Comparison of ENCODE assay signal across 8 cellular contexts in genomic region chr3:39177708-39178332, GRCh38. TPM values are rescaled to one million over a fixed set of nuclear protein-coding genes. Genes with fewer than 3 reads are reported as not detected.
DNase-seq lines count a peak whose midpoint lies in the region; ATAC-seq and TF ChIP-seq lines count a peak whose summit lies in the region.

No MANE protein-coding gene starts in this region.

- no peaks in the 10 kb centered on the region for H3K36me3 ChIP-seq in liver (ENCODE audit: control insufficient read depth in 4 of 4, insufficient read depth in 3 of 4, low read depth in 1 of 4, low read length in 3 of 4)

- H3K4me1 ChIP-seq in liver (ENCODE audit: control insufficient read depth in 4 of 4, insufficient read depth in 4 of 4, low read length in 3 of 4), result peaks cover 10 to 35% (median 24%) of the 10 kb centered on the region in 4 donors

- H3K9me3 ChIP-seq in liver (ENCODE audit: control insufficient read depth in 4 of 4, low read length in 3 of 4), result no peaks in the 10 kb centered on the region

- peak in 3 of 56 donors; percentile 17 to 36 (median 21) for TF ChIP-seq CTCF in dorsolateral prefrontal cortex (IDR thresholded peaks at IDR 0.05 in 54 of 56, conservative IDR thresholded peaks at IDR 0.05 in 2 of 56; ENCODE audit: low read depth in 1 of 56, partially characterized antibody in 56 of 56)
- TF ChIP-seq CTCF in liver (IDR thresholded peaks at IDR 0.05; ENCODE audit: low read depth, low read length, missing input control), result no peak

- under 1% methylated on average over 30 of the region's 32 CpGs for WGBS in liver

- H3K27ac ChIP-seq in dorsolateral prefrontal cortex, result peak overlapping the region; percentile 58 to 98 (median 92)
- H3K27ac ChIP-seq in liver (ENCODE audit: low read depth in 1 of 2, low read length in 2 of 2), result peak overlapping the region; percentile 87 to 91

- H3K4me3 ChIP-seq in dorsolateral prefrontal cortex, result peak overlapping the region; percentile 34 to 72 (median 60)
- H3K4me3 ChIP-seq in liver (ENCODE audit: low read depth in 1 of 3, low read length in 3 of 3), result peak overlapping the region; percentile 7 to 31 (median 30)

- H3K9ac ChIP-seq in liver (ENCODE audit: low read depth in 1 of 2, low read length in 2 of 2), result peak overlapping the region; percentile 58 to 94

- ATAC-seq in HG02840 (IDR thresholded peaks at IDR 0.05; ENCODE audit: low FRiP score, unreplicated experiment), result no peak

- H3K27me3 ChIP-seq in dorsolateral prefrontal cortex (no peaks in the 10 kb centered on the region), liver (ENCODE audit: control insufficient read depth in 4 of 4, insufficient read depth in 4 of 4, low read length in 3 of 4) (no peaks in the 10 kb centered on the region)

- DNase-seq in DMS153 treated with DMSO at 0.1 percent for 48 hours (lab: John Stamatoyannopoulos, UW; ENCODE audit: unreplicated experiment) (peak; percentile 3), HCEC 1CT (peak; percentile 92), NCI-H510A treated with DMSO at 0.1 percent for 48 hours (lab: John Stamatoyannopoulos, UW) (peak; percentile 40), dorsolateral prefrontal cortex (peak in 9 of 10 donors; percentile 40 to 84 (median 77))
- DNase-seq in activated CD4-positive, alpha-beta T cell treated with anti-CD3 and anti-CD28 coated beads, Interleukin-2, amount 50 U/mL, for 48 hours, result peak; percentile 78 to 83
- DNase-seq in stimulated activated CD4-positive, alpha-beta T cell treated with anti-CD3 and anti-CD28 coated beads, Interleukin-2, amount 100 ng/mL, for 4 hours (ENCODE audit: low read depth), result peak; percentile 79

- TF ChIP-seq RAD21 in liver (IDR thresholded peaks at IDR 0.05), result peak; percentile 18 to 52

- intact Hi-C loops in dorsolateral prefrontal cortex (cut with DNase I), result no loop called here

TF ChIP-seq in liver, 16 proteins besides CTCF, POLR2A, EP300 and RAD21:
- TF ChIP-seq MAX (IDR thresholded peaks at IDR 0.05) (no peak), YY1 (IDR thresholded peaks at IDR 0.05) (peak; percentile 12), HNF4G (IDR thresholded peaks at IDR 0.05) (peak; percentile 10), JUND (IDR thresholded peaks at IDR 0.05) (peak in 1 of 2 donors; percentile 49), HNF4A (conservative IDR thresholded peaks at IDR 0.05) (peak; percentile 49 to 52), FOXA1 (IDR thresholded peaks at IDR 0.05) (no peak), EGR1 (IDR thresholded peaks at IDR 0.05; ENCODE audit: low read depth in 2 of 2) (peak; percentile 47 to 59), NR2F2 (IDR thresholded peaks at IDR 0.05) (no peak), SP1 (IDR thresholded peaks at IDR 0.05) (peak; percentile 62), REST (IDR thresholded peaks at IDR 0.05) (peak; percentile 92), ZBTB33 (IDR thresholded peaks at IDR 0.05) (no peak), FOXA2 (IDR thresholded peaks at IDR 0.05) (no peak), TAF1 (conservative IDR thresholded peaks at IDR 0.05) (peak; percentile 62), GABPA (IDR thresholded peaks at IDR 0.05 in 1 of 2, conservative IDR thresholded peaks at IDR 0.05 in 1 of 2) (peak; percentile 67 to 76), RXRA (IDR thresholded peaks at IDR 0.05) (peak; percentile 47 to 49)
- TF ChIP-seq, protein P1, sequence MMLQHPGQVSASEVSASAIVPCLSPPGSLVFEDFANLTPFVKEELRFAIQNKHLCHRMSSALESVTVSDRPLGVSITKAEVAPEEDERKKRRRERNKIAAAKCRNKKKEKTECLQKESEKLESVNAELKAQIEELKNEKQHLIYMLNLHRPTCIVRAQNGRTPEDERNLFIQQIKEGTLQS (IDR thresholded peaks at IDR 0.05), result peak; percentile 49

RNA-seq across cellular contexts. Expression of gene XIRP1, which starts 14.6 kb away (rescaled TPM):
- total RNA-seq in dorsolateral prefrontal cortex, result under 1 TPM in 41 of 120 experiments, not detected in 79; 0.06 to 0.38 (median 0.17) TPM
- not detected for total RNA-seq in liver
- under 1 TPM in 1 of 2 donors, not detected in 1; 0.01 TPM for polyA plus RNA-seq in liver

RNA-seq across cellular contexts. Expression of gene CSRNP1, which starts 24.4 kb away (rescaled TPM):
- total RNA-seq in dorsolateral prefrontal cortex (10 to 100 TPM; 10.1 to 52.4 (median 18.1) TPM), liver (10 to 100 TPM in 1 of 2 donors, 1 to 10 TPM in 1; 4.7 to 19.3 TPM)
- polyA plus RNA-seq in liver, result 10 to 100 TPM in 1 of 2 donors, 1 to 10 TPM in 1; 8.7 to 12.8 TPM

Comparison
In these comparisons a context has a peak if more than half of its experiments do, and no peak if none do; other contexts are left out.
1. DNase-seq: peak in every context shown above with its lines; median percentile 92 in HCEC 1CT; 80 in activated CD4-positive, alpha-beta T cell treated with anti-CD3 and anti-CD28 coated beads, Interleukin-2, amount 50 U/mL, for 48 hours; 79 in stimulated activated CD4-positive, alpha-beta T cell treated with anti-CD3 and anti-CD28 coated beads, Interleukin-2, amount 100 ng/mL, for 4 hours; 77 in dorsolateral prefrontal cortex; 40 in NCI-H510A treated with DMSO at 0.1 percent for 48 hours; 3 in DMS153 treated with DMSO at 0.1 percent for 48 hours.